8 cellular contexts compared by ENCODE assay signal in the genomic region with DNA sequence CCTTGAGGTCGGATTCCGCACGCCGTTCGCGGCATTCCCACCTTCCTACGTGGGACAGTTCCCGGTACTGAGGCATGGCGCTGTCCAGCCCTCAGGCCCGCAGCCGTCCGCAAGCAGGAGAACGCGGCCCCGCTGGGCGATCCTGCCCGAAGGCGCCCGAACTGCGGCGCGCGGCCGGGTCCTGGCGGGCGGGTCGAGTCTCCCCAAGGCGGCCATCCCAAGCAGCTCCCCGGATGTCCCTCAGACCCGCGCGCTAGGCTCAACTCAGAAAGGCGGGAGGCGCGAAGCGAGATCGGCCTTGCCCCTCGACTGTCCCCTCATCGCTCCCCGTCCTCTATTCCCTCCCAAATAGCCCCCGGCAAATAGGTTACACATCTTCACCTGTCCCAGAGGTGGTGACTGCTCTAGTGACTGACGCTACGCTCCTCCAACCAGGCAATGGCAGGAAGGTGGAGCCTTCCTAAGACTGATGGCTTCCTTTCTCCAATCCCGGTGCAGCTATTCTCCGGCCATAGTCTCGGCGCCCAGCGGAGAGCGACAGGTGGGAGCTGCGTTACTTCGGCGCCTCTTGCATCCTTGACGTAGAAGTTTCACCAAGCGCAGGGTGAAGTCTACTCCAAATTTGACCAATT. TPM values are rescaled to one million over a fixed set of nuclear protein-coding genes. Genes with fewer than 3 reads are reported as not detected.
DNase-seq lines count a peak whose midpoint lies in the region; ATAC-seq and TF ChIP-seq lines count a peak whose summit lies in the region.

No MANE protein-coding gene starts in this region.

- TF ChIP-seq CTCF in AG04449 (IDR thresholded peaks at IDR 0.05; ENCODE audit: insufficient read depth, low read length, missing control alignments) (no peak), VCaP (conservative IDR thresholded peaks at IDR 0.05) (no peak)

- H3K27me3 ChIP-seq in iPS-20b (ENCODE audit: insufficient read depth, low read length) (no peaks in the 10 kb centered on the region), skeletal muscle satellite cell (ENCODE audit: control insufficient read depth, insufficient read depth, low read length) (no peaks in the 10 kb centered on the region)

- peak; percentile 70 for ATAC-seq in GM18873 (IDR thresholded peaks at IDR 0.05; ENCODE audit: low FRiP score, unreplicated experiment)
- ATAC-seq in HG03108 (IDR thresholded peaks at IDR 0.05; ENCODE audit: unreplicated experiment): peak; percentile 60

- POLR2A ChIA-PET in AG04449 (lab: Yijun Ruan, JAX): interaction anchor here (0.8 to 1.6 kb wide), 5 partner anchors 14 to 318 kb away, joined by 3 to 7 read pairs (median 4); a partner anchor contains a TSS

- CTCF ChIA-PET in AG04449 (lab: Yijun Ruan, JAX): no interaction called here

- H3K36me3 ChIP-seq in iPS-20b (ENCODE audit: insufficient read depth, low read depth, low read length) (peaks cover 6% of the 10 kb centered on the region; the same call in 1 of the 2 replicates), skeletal muscle satellite cell (ENCODE audit: insufficient read depth, low read length) (no peaks in the 10 kb centered on the region)

- H3K27ac ChIP-seq in VCaP (peak overlapping the region; percentile 95), iPS-20b (ENCODE audit: low read length) (peak overlapping the region; percentile 95)

- H3K4me2 ChIP-seq in skeletal muscle satellite cell (ENCODE audit: low read length): peak overlapping the region; percentile 86

- no peaks in the 10 kb centered on the region for H3K9me3 ChIP-seq in iPS-20b (ENCODE audit: insufficient read depth, low read depth, low read length)
- H3K9me3 ChIP-seq in skeletal muscle satellite cell (replicated peaks; ENCODE audit: low read length): no peaks in the 10 kb centered on the region

- peaks cover 10% of the 10 kb centered on the region for H3K4me1 ChIP-seq in iPS-20b (ENCODE audit: insufficient read depth, low read length)
- peaks cover 13% of the 10 kb centered on the region for H3K4me1 ChIP-seq in skeletal muscle satellite cell (ENCODE audit: control insufficient read depth, insufficient read depth, low read length)

- H3K4me3 ChIP-seq in AG04449 (ENCODE audit: low read depth, low read length) (peak overlapping the region; percentile 98), iPS-20b (ENCODE audit: low read length) (peak overlapping the region; percentile 90), skeletal muscle satellite cell (ENCODE audit: low read length) (peak overlapping the region; percentile 83)

- in situ Hi-C loops in T47D (cut with HindIII; ENCODE audit: low pct_unique_long_range_greater_than_20kb, low sequenced_read_pairs): no loop called here

- DNase-seq in AG04449 (ENCODE audit: low read depth, low spot score) (peak; percentile 77), NCI-H2171 treated with DMSO at 0.1 percent for 48 hours (lab: John Stamatoyannopoulos, UW) (peak; percentile 88), T47D (ENCODE audit: low read depth in 1 of 2, low spot score in 1 of 2) (peak; percentile 98 to 100)

- H3K9ac ChIP-seq in iPS-20b (ENCODE audit: low read depth, low read length) (peak overlapping the region; percentile 92; the same call in 1 of the 2 replicates), skeletal muscle satellite cell (ENCODE audit: low read depth, low read length) (peak overlapping the region; percentile 67)

RNA-seq across cellular contexts. Expression of a gene that starts 0.8 kb away (rescaled TPM):
- total RNA-seq in skeletal muscle satellite cell (2012; rRNA removed): 38.9 and 46.9 TPM in 2 replicates

RNA-seq across cellular contexts. Expression of a gene that starts 40.9 kb away (rescaled TPM):
- total RNA-seq in skeletal muscle satellite cell (2012; rRNA removed): not detected in 2 replicates

RNA-seq across cellular contexts. Expression of a gene that starts 54.4 kb away (rescaled TPM):
- total RNA-seq in skeletal muscle satellite cell (2012; rRNA removed): 2.8 and 4.4 TPM in 2 replicates

Comparison
In these comparisons a context has a peak if more than half of its experiments do, and no peak if none do; other contexts are left out.
1. Peak in every context shown above with its lines: DNase-seq, ATAC-seq, H3K4me3 ChIP-seq and H3K27ac ChIP-seq.